ENCODE assay signal across 8 cellular contexts in genomic region chr2:173964565-173965371, GRCh38. TPM values are rescaled to one million over a fixed set of nuclear protein-coding genes. Genes with fewer than 3 reads are reported as not detected.
DNase-seq lines count a peak whose midpoint lies in the region; ATAC-seq and TF ChIP-seq lines count a peak whose summit lies in the region.

No MANE protein-coding gene starts in this region.

- intact Hi-C loops in activated CD4-positive, alpha-beta memory T cell treated with anti-CD3 and anti-CD28 coated beads for 36 hours (cut with micrococcal nuclease), result loop anchor here (1.0 to 5.0 kb wide), 6 partner anchors 60 to 628 kb away; partner anchors contain the start of genes OLA1 and SP9
- intact Hi-C loops in dorsolateral prefrontal cortex (cut with DNase I) (loop anchor here (2.0 to 10.0 kb wide), 5 partner anchors 73 to 370 kb away; partner anchors contain the start of genes OLA1 (in 2 of the 2) and SP9 (in 1 of the 2)), lower leg skin (cut with DNase I; ENCODE audit: low total_unique reads) (no loop called here)

- H3K4me3 Mint-ChIP-seq in activated CD4-positive, alpha-beta memory T cell treated with anti-CD3 and anti-CD28 coated beads for 36 hours, result peak overlapping the region; percentile 86

- DNase-seq in SHP77 (lab: John Stamatoyannopoulos, UW) (peak; percentile 16 to 49), SHP77 treated with DMSO at 0.1 percent for 48 hours (lab: John Stamatoyannopoulos, UW) (no peak), NCI-H748 (lab: John Stamatoyannopoulos, UW; ENCODE audit: unreplicated experiment) (peak; percentile 89), dorsolateral prefrontal cortex (peak; percentile 58 to 88 (median 76)), lower leg skin (ENCODE audit: low spot score in 2 of 2) (peak; percentile 86 to 98)
- peak; percentile 89 for DNase-seq in activated CD4-positive, alpha-beta memory T cell treated with anti-CD3 and anti-CD28 coated beads for 36 hours
- peak; percentile 72 to 76 (median 75) for DNase-seq in stimulated activated CD4-positive, alpha-beta T cell treated with anti-CD3 and anti-CD28 coated beads, TNF-alpha, amount 100 ng/mL, for 1 hour (ENCODE audit: low read depth in 3 of 3, low spot score in 1 of 3)

- peak overlapping the region; percentile 100 for H3K27ac Mint-ChIP-seq in activated CD4-positive, alpha-beta memory T cell treated with anti-CD3 and anti-CD28 coated beads for 36 hours

- 0% methylated on average over 38 to 55 of the region's 84 CpGs for WGBS in lower leg skin, 2 donors

- peak; percentile 24 for ATAC-seq in HG03103 (IDR thresholded peaks at IDR 0.05; ENCODE audit: low read depth, unreplicated experiment)

- CTCF ChIA-PET in activated CD4-positive, alpha-beta memory T cell treated with anti-CD3 and anti-CD28 coated beads for 36 hours (lab: Charles Lee), result no interaction called here

- H3K4me3 ChIP-seq in dorsolateral prefrontal cortex (peak overlapping the region; percentile 65 to 100 (median 94)), lower leg skin (ENCODE audit: low read depth, poor library complexity, severe bottlenecking) (peak overlapping the region; percentile 90)

- H3K27me3 Mint-ChIP-seq in activated CD4-positive, alpha-beta memory T cell treated with anti-CD3 and anti-CD28 coated beads for 36 hours, result no peaks in the 10 kb centered on the region

- peaks cover 33% of the 10 kb centered on the region for H3K4me1 Mint-ChIP-seq in activated CD4-positive, alpha-beta memory T cell treated with anti-CD3 and anti-CD28 coated beads for 36 hours (ENCODE audit: low read depth)

- H3K36me3 Mint-ChIP-seq in activated CD4-positive, alpha-beta memory T cell treated with anti-CD3 and anti-CD28 coated beads for 36 hours, result peaks cover 30% of the 10 kb centered on the region

- no peaks in the 10 kb centered on the region for H3K9me3 Mint-ChIP-seq in activated CD4-positive, alpha-beta memory T cell treated with anti-CD3 and anti-CD28 coated beads for 36 hours

- no peak for TF ChIP-seq CTCF in dorsolateral prefrontal cortex (IDR thresholded peaks at IDR 0.05 in 54 of 56, conservative IDR thresholded peaks at IDR 0.05 in 2 of 56; ENCODE audit: low read depth in 1 of 56, partially characterized antibody in 56 of 56)
- TF ChIP-seq CTCF in lower leg skin (IDR thresholded peaks at IDR 0.05), result no peak

- POLR2A ChIA-PET in activated CD4-positive, alpha-beta memory T cell treated with anti-CD3 and anti-CD28 coated beads for 36 hours (lab: Charles Lee), result interaction anchor here (0.8 to 1.1 kb wide), 3 partner anchors 19 to 283 kb away, joined by 3 to 5 read pairs (median 4); partner anchors contain the start of gene OLA1

- peak overlapping the region; percentile 98 to 100 (median 100) for H3K27ac ChIP-seq in dorsolateral prefrontal cortex

- TF ChIP-seq POLR2A in lower leg skin (IDR thresholded peaks at IDR 0.05), result no peak

- no peaks in the 10 kb centered on the region for H3K27me3 ChIP-seq in dorsolateral prefrontal cortex

RNA-seq across cellular contexts. Expression of gene SP3, which starts 0.4 kb away (rescaled TPM):
- total RNA-seq in activated CD4-positive, alpha-beta memory T cell treated with anti-CD3 and anti-CD28 coated beads for 36 hours, result 10 to 100 TPM; 79.9 to 90.1 TPM
- 10 to 100 TPM; 41.4 to 79.2 (median 59.4) TPM for total RNA-seq in dorsolateral prefrontal cortex
- total RNA-seq in lower leg skin, result 100 to 1,000 TPM in 3 of 4 donors, 10 to 100 TPM in 1; 99.1 to 209 (median 124) TPM
